ENCODE assay signal across 8 cellular contexts in the genomic region with DNA sequence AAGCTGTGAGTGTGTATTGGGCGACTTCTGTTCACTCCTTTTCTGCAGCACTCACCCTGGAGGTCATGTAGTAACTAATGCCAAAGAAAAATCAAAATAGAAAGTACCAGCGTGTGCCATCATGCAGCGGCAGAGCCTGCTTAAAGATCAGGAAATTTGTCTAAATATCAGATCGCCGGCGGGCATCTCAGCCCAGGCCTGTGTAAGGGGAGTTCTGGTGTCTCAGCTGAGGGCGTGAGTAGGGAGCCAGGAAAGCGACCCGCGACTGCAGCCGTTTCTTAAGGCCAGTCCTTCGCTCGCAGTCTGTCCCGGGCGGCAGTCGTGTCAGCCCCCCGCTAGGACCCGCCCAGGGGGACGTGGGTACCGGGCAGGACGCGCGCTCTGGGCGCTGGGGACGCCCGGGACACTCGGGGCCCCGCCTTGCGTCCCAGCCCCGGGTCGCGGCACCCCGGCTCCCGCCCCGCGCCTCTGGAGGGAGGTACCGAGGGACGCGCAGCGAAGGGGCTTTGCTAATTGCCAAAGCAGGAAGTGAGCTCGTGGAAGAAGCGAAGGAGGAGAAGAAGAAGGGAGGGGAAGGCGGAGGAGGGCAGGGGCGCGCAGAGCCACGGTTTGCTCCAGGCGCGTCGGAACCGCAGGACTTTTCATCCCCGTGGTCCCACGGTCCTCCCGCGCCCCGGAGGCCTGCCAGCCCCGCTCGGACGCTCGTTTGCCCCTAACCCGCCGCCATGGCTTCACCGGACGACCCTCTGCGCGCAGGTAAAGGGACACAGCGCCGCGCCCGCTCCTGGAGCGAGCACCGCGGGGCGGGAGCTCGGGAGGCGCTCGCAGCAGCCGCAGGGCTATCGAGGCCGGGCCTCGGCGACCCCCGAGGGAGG. TPM values are rescaled to one million over a fixed set of nuclear protein-coding genes. Genes with fewer than 3 reads are reported as not detected.
DNase-seq lines count a peak whose midpoint lies in the region; ATAC-seq, FAIRE-seq and TF ChIP-seq lines count a peak whose summit lies in the region.

No MANE protein-coding gene starts in this region.

- no peaks in the 10 kb centered on the region for H3K9me3 Mint-ChIP-seq in activated CD4-positive, alpha-beta memory T cell treated with anti-CD3 and anti-CD28 coated beads for 36 hours

- H3K36me3 ChIP-seq in endothelial cell of umbilical vein (ENCODE audit: control insufficient read depth in 2 of 2, extremely low read depth in 1 of 2, insufficient read depth in 2 of 2, low read length in 2 of 2) (no peaks in the 10 kb centered on the region), thyroid gland (no peaks in the 10 kb centered on the region)

- H3K27me3 ChIP-seq in endothelial cell of umbilical vein (ENCODE audit: control insufficient read depth in 2 of 2, insufficient read depth in 2 of 2, low read length in 2 of 2) (peaks cover 21 to 30% of the 10 kb centered on the region in 2 experiments), thyroid gland (no peaks in the 10 kb centered on the region)

- BruUV-seq in endothelial cell of umbilical vein (replicated peaks; lab: Mats Ljungman, UMichigan), result no TSS peak

- no peak overlapping the region for H3K9ac ChIP-seq in endothelial cell of umbilical vein (replicated peaks; ENCODE audit: extremely low read depth, insufficient read depth, low read length)

- in situ Hi-C loops in KBM-7 (cut with MboI; ENCODE audit: low pct_unique_long_range_greater_than_20kb, low sequenced_read_pairs), result no loop called here

- peaks cover 31% of the 10 kb centered on the region for H3K4me1 Mint-ChIP-seq in activated CD4-positive, alpha-beta memory T cell treated with anti-CD3 and anti-CD28 coated beads for 36 hours (ENCODE audit: low read depth)

- peak overlapping the region; percentile 82 for H2AFZ ChIP-seq in endothelial cell of umbilical vein (ENCODE audit: low read depth, low read length)

- peak overlapping the region; percentile 67 for H3K4me2 ChIP-seq in endothelial cell of umbilical vein (ENCODE audit: insufficient read depth, low read length)

- no peaks in the 10 kb centered on the region for H3K79me2 ChIP-seq in endothelial cell of umbilical vein (ENCODE audit: control insufficient read depth, insufficient read depth, low read length)

- H3K27ac ChIP-seq in endothelial cell of umbilical vein (ENCODE audit: insufficient read depth, low read depth, low read length) (no peak overlapping the region), thyroid gland (peak overlapping the region; percentile 67 to 77 (median 77)), substantia nigra (ENCODE audit: low read depth, low read length, poor library complexity, severe bottlenecking) (no peak overlapping the region)

- H4K20me1 ChIP-seq in endothelial cell of umbilical vein (replicated peaks; ENCODE audit: control insufficient read depth, extremely low read depth, insufficient read depth, low read length), result no peaks in the 10 kb centered on the region

- intact Hi-C loops in activated CD4-positive, alpha-beta memory T cell treated with anti-CD3 and anti-CD28 coated beads for 36 hours (cut with micrococcal nuclease), result loop anchor here (5.0 kb wide), 1 partner anchor 127 kb away; a partner anchor contains a TSS
- intact Hi-C loops in endothelial cell of umbilical vein (cut with micrococcal nuclease), result no loop called here
- intact Hi-C loops in thyroid gland (cut with DNase I), result no loop called here

- no peak for FAIRE-seq in endothelial cell of umbilical vein (lab: Jason Lieb, UNC)

- 0 to 1% methylated on average over 38 to 50 of the region's 82 CpGs for WGBS in thyroid gland, 2 donors

- no peak for TF ChIP-seq POLR2A in endothelial cell of umbilical vein (IDR thresholded peaks at IDR 0.05; ENCODE audit: low read depth, low read length)
- TF ChIP-seq POLR2A in thyroid gland (IDR thresholded peaks at IDR 0.05), result peak in 1 of 2 donors; percentile 80

- peaks cover 19% of the 10 kb centered on the region for H3K27me3 Mint-ChIP-seq in activated CD4-positive, alpha-beta memory T cell treated with anti-CD3 and anti-CD28 coated beads for 36 hours

- POLR2A ChIA-PET in activated CD4-positive, alpha-beta memory T cell treated with anti-CD3 and anti-CD28 coated beads for 36 hours (lab: Charles Lee), result interaction anchor here (0.6 to 2.0 kb wide), 4 partner anchors 9 to 113 kb away, joined by 3 to 6 read pairs (median 4); a partner anchor contains a TSS
- POLR2A ChIA-PET in endothelial cell of umbilical vein (lab: Charles Lee), result no interaction called here

- H3K4me1 ChIP-seq in endothelial cell of umbilical vein (ENCODE audit: control insufficient read depth, extremely low read depth, insufficient read depth, low read length), result peaks cover 3% of the 10 kb centered on the region
- peaks cover 4 to 5% of the 10 kb centered on the region in 2 donors for H3K4me1 ChIP-seq in thyroid gland

- CTCF ChIA-PET in activated CD4-positive, alpha-beta memory T cell treated with anti-CD3 and anti-CD28 coated beads for 36 hours (lab: Charles Lee), result interaction anchor here (0.6 to 1.9 kb wide), 3 partner anchors 10 to 328 kb away, joined by 3 to 4 read pairs (median 3); no protein-coding TSS in a partner anchor
- CTCF ChIA-PET in endothelial cell of umbilical vein (lab: Charles Lee), result interaction anchor here (0.9 kb wide), 1 partner anchor 50 kb away, joined by 3 read pairs; no protein-coding TSS in a partner anchor

- TF ChIP-seq CTCF in endothelial cell of umbilical vein (IDR thresholded peaks at IDR 0.05; ENCODE audit: extremely low read depth in 1 of 2, insufficient read depth in 1 of 2, low read depth in 1 of 2, low read length in 2 of 2), result no peak
- TF ChIP-seq CTCF in thyroid gland (IDR thresholded peaks at IDR 0.05), result peak in 1 of 6 experiments; percentile 8

- peak; percentile 58 for ATAC-seq in GM21447 (IDR thresholded peaks at IDR 0.05; ENCODE audit: unreplicated experiment)

- no peaks in the 10 kb centered on the region for H3K9me1 ChIP-seq in endothelial cell of umbilical vein (replicated peaks; ENCODE audit: control insufficient read depth, extremely low read depth, insufficient read depth, low read length)

- peak overlapping the region; percentile 82 for H3K4me3 Mint-ChIP-seq in activated CD4-positive, alpha-beta memory T cell treated with anti-CD3 and anti-CD28 coated beads for 36 hours

- H3K4me3 ChIP-seq in endothelial cell of umbilical vein (replicated peaks in 1 of 3; ENCODE audit: insufficient read depth in 1 of 3, low read depth in 1 of 3, low read length in 3 of 3), result peak overlapping the region; percentile 12 to 50 (median 19)
- H3K4me3 ChIP-seq in thyroid gland (replicated peaks in 1 of 3), result peak overlapping the region; percentile 54 to 74 (median 62)

- DNase-seq in EH (ENCODE audit: low read depth), result peak; percentile 59
- DNase-seq in KBM-7, result peak; percentile 81
- DNase-seq in activated CD4-positive, alpha-beta memory T cell treated with anti-CD3 and anti-CD28 coated beads for 36 hours, result peak; percentile 66
- peak; percentile 5 for DNase-seq in endothelial cell of umbilical vein (ENCODE audit: low read depth, low spot score)
- DNase-seq in myocyte (ENCODE audit: low read depth), result peak; percentile 2
- peak; percentile 72 to 79 for DNase-seq in thyroid gland
- no peak for DNase-seq in substantia nigra (lab: John Stamatoyannopoulos, UW)

- dilution Hi-C loops in endothelial cell of umbilical vein (cut with MboI; ENCODE audit: extremely low pct_ligation_motif_present, low sequenced_read_pairs), result no loop called here

- H3K9me3 ChIP-seq in endothelial cell of umbilical vein (replicated peaks; ENCODE audit: control insufficient read depth, insufficient read depth, low read length) (no peaks in the 10 kb centered on the region), thyroid gland (no peaks in the 10 kb centered on the region)

- peak overlapping the region; percentile 86 for H3K27ac Mint-ChIP-seq in activated CD4-positive, alpha-beta memory T cell treated with anti-CD3 and anti-CD28 coated beads for 36 hours

- no peaks in the 10 kb centered on the region for H3K36me3 Mint-ChIP-seq in activated CD4-positive, alpha-beta memory T cell treated with anti-CD3 and anti-CD28 coated beads for 36 hours

TF ChIP-seq in endothelial cell of umbilical vein, 7 proteins besides CTCF, POLR2A, EP300 and RAD21:
- TF ChIP-seq EZH2 (IDR thresholded peaks at IDR 0.05; ENCODE audit: borderline replicate concordance, low read depth, low read length, severe bottlenecking), result peak; percentile 25
- TF ChIP-seq POLR2AphosphoS5 (IDR thresholded peaks at IDR 0.05; ENCODE audit: insufficient read depth, low read depth, low read length), result no peak

RNA-seq across cellular contexts. Expression of a gene that starts 1.1 kb away (rescaled TPM):
- 1 to 10 TPM; 4.8 to 7.0 TPM for total RNA-seq in activated CD4-positive, alpha-beta memory T cell treated with anti-CD3 and anti-CD28 coated beads for 36 hours
- not detected in 2 replicates for total RNA-seq in endothelial cell of umbilical vein
- 0.03 TPM in 1 of 2 replicates, not detected in the other for polyA plus RNA-seq in endothelial cell of umbilical vein
- polyA plus RNA-seq in endothelial cell of umbilical vein (2011; cell fraction: cytosol; rRNA removed), result not detected in 2 replicates
- not detected in 2 replicates for polyA plus RNA-seq in endothelial cell of umbilical vein (2011; cell fraction: nucleus; rRNA removed)
- 0.19 TPM in 1 of 2 replicates, not detected in the other for polyA plus RNA-seq in endothelial cell of umbilical vein (2012)
- 0.06 TPM in 1 of 2 replicates, not detected in the other for polyA minus RNA-seq in endothelial cell of umbilical vein
- polyA minus RNA-seq in endothelial cell of umbilical vein (2011; cell fraction: cytosol; rRNA and poly(A)+ RNA removed), result not detected
- not detected in 2 replicates for polyA minus RNA-seq in endothelial cell of umbilical vein (2011; cell fraction: nucleus; rRNA and poly(A)+ RNA removed)
- not detected in 2 replicates for total RNA-seq in myocyte
- 0.09 TPM for polyA plus RNA-seq in myocyte (2012)
- 10 to 100 TPM in 1 of 4 donors, 1 to 10 TPM in 3; 8.4 to 11.8 (median 8.8) TPM for total RNA-seq in thyroid gland

Comparison
In these comparisons a context has a peak if more than half of its experiments do, and no peak if none do; other contexts are left out.
1. DNase-seq: peak in EH (single experiment), KBM-7 (single experiment), activated CD4-positive, alpha-beta memory T cell treated with anti-CD3 and anti-CD28 coated beads for 36 hours (single experiment), endothelial cell of umbilical vein (single experiment), myocyte (single experiment) and thyroid gland (2 of 2); none in substantia nigra (0 of 49).
2. H3K27ac ChIP-seq: peak in thyroid gland (3 of 3); none in endothelial cell of umbilical vein (single experiment) and substantia nigra (single experiment).